Comparison of ENCODE assay signal across 8 cellular contexts in the genomic region with DNA sequence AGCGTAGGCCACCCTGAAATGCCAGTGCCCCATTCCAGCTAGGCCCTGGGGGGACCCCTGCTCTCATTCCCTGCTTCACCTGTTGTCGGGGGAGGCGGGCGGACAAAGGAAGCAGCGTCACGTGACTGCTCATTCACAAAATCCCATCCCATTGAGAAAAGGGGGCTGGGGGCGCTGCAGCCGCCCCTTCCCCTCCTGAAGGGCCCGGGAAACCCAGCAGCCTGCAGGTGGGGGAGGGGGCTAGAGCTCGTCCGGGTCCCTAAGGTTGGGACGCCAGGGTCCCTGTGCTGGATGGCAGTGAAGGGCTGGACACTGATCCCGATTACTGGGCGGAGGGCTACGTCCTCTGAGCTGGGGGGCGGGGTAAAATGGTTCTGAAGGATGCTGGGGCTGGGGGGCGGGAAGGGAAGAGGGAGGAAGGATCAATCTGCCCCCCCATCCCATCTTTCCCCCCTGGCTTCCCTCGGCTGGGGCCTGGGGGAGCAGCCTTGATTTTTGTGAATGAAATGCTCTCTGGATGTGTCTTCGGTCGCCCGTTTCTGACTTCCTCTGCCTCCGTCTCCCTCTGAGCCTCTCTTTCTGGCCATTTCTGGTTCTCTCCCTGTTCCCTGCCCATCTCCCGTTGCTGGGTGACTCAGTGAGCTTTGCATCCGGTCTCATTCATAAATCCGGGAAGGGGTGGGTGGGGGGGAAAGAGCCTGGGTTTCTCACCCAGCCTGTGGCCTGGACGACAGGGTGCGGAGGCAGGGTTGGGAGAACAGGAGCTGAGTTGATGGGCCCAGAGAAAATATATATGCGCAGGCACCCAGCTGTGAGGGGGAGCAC. TPM values are rescaled to one million over a fixed set of nuclear protein-coding genes. Genes with fewer than 3 reads are reported as not detected.
DNase-seq lines count a peak whose midpoint lies in the region; TF ChIP-seq lines count a peak whose summit lies in the region.

No MANE protein-coding gene starts in this region.

- TF ChIP-seq POLR2A in prostate gland (IDR thresholded peaks at IDR 0.05) = no peak

- DNase-seq in GM03348 (ENCODE audit: low spot score) = peak; percentile 89
- DNase-seq in SW480 (ENCODE audit: low spot score) = peak; percentile 57
- peak; percentile 62 for DNase-seq in fibroblast of peridontal ligament (ENCODE audit: extremely low read depth)
- DNase-seq in prostate gland (ENCODE audit: low spot score) = no peak
- no peak for DNase-seq in iPS-NIHi7 (ENCODE audit: extremely low spot score)
- DNase-seq in GM19238 (ENCODE audit: insufficient read length, low spot score) = no peak
- DNase-seq in NCI-H524 (lab: John Stamatoyannopoulos, UW) = no peak

- H3K4me1 ChIP-seq in prostate gland (replicated peaks) = peaks cover 5% of the 10 kb centered on the region

- peak overlapping the region; percentile 32 to 38 for H3K4me3 ChIP-seq in prostate gland

- H3K27me3 ChIP-seq in prostate gland (replicated peaks; ENCODE audit: insufficient read depth) = no peaks in the 10 kb centered on the region

- H3K9me3 ChIP-seq in prostate gland = no peaks in the 10 kb centered on the region

- no peak for TF ChIP-seq CTCF in 22Rv1 (IDR thresholded peaks at IDR 0.05)
- TF ChIP-seq CTCF in prostate gland (IDR thresholded peaks at IDR 0.05) = no peak

- H3K27ac ChIP-seq in 22Rv1 (peak overlapping the region; percentile 78), prostate gland (peak overlapping the region; percentile 55 to 74)

- WGBS in prostate gland = 11% methylated on average over 28 of the region's 28 CpGs

- H3K36me3 ChIP-seq in prostate gland = peaks cover 0 to 4% of the 10 kb centered on the region in 2 donors

- intact Hi-C loops in prostate gland (cut with DNase I) = no loop called here

RNA-seq across cellular contexts. Expression of a gene that starts 0.8 kb away (rescaled TPM):
- 1 to 10 TPM in 1 of 2 donors, under 1 TPM in 1; 0.82 to 3.3 TPM for total RNA-seq in prostate gland

RNA-seq across cellular contexts. Expression of a gene that starts 1.5 kb away (rescaled TPM):
- 1 to 10 TPM in 1 of 2 donors, under 1 TPM in 1; 0.27 to 7.4 TPM for total RNA-seq in prostate gland

RNA-seq across cellular contexts. Expression of a gene that starts 13.6 kb away (rescaled TPM):
- total RNA-seq in prostate gland = 10 to 100 TPM; 19.9 to 59.5 TPM

RNA-seq across cellular contexts. Expression of a gene that starts 14.9 kb away (rescaled TPM):
- 100 to 1,000 TPM; 232 to 298 TPM for total RNA-seq in prostate gland

RNA-seq across cellular contexts. Expression of a gene that starts 36.7 kb away (rescaled TPM):
- 1 to 10 TPM; 1.4 to 1.6 TPM for total RNA-seq in prostate gland

Comparison
In these comparisons a context has a peak if more than half of its experiments do, and no peak if none do; other contexts are left out.
1. DNase-seq: peak in GM03348 (single experiment), SW480 (single experiment) and fibroblast of peridontal ligament (single experiment); none in prostate gland (single experiment), iPS-NIHi7 (single experiment), GM19238 (single experiment) and NCI-H524 (0 of 2).